In the genomic region with DNA sequence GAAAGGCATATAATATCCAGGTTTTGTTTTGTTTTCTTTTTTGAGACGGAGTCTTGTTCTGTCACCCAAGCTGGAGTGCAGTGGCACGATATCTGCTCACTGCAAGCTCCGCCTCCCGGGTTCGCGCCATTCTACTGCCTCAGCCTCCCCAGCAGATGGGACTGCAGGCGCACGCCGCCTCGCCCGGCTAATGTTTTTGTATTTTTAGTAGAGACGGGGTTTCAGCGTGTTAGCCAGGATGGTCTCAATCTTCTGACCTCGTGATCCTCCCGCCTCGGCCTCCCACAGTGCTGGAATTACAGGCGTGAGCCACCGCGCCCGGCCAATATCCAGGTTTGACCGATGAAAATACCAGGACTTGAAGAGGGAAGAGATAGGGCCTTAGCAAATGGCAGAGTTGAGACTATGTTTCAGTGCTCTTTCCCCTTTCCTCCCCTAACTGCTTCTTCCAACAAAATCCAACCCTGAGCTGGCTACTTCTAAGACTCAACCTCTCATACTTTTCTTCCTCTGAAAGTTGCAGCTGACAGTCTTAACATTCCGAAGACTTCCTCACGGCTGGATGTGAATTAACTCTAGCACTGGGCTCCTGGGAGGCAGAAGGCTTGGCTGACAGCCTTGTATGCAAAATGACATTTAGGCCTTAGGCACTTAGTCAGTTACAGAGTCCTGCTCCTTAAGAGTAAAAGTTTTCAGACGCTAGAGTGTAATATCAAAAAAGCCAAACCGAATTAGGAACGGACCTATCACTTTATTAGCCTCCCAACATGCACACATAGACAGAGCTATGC, we compare ENCODE assay signal across 18 cellular contexts. TPM values are rescaled to one million over a fixed set of nuclear protein-coding genes. Genes with fewer than 3 reads are reported as not detected.
DNase-seq lines count a peak whose midpoint lies in the region; ATAC-seq and TF ChIP-seq lines count a peak whose summit lies in the region.
"Had no signal": no experiment of that assay in that cellular context is flagged by ENCODE, and none has a peak within 500 bp of the region (broad histone marks: within the 10 kb centered on the region; RNA-seq: fewer than 3 reads in every experiment).

No MANE protein-coding gene starts in this region.

- CTCF ChIA-PET in PC-9 (lab: Charles Lee), result no interaction called here

- no peak overlapping the region for H2AK5ac ChIP-seq in mesenchymal stem cell (ENCODE audit: low read length, severe bottlenecking)

- no peak overlapping the region for H3K14ac ChIP-seq in mesenchymal stem cell (ENCODE audit: low read length in 2 of 2)

- no peaks in the 10 kb centered on the region for H3K79me2 ChIP-seq in PC-9 (ENCODE audit: low read depth)

- peak overlapping the region; percentile 43 for H3K9ac ChIP-seq in mesenchymal stem cell (ENCODE audit: low read length)

- 88% methylated on average over 26 of the region's 26 CpGs for WGBS in ectodermal cell, 2 experiments
- WGBS in mesenchymal stem cell, result 91% methylated on average over 24 of the region's 26 CpGs

- H3K9me3 ChIP-seq in PC-9 (ENCODE audit: insufficient read depth, low read depth) (no peaks in the 10 kb centered on the region), ectodermal cell (ENCODE audit: control insufficient read depth, low read length) (no peaks in the 10 kb centered on the region), mesenchymal stem cell (ENCODE audit: control insufficient read depth, low read length) (no peaks in the 10 kb centered on the region), thoracic aorta (no peaks in the 10 kb centered on the region)
- H3K9me3 ChIP-seq: mucosa of descending colon, upper lobe of left lung had no signal

- H2BK12ac ChIP-seq in mesenchymal stem cell (ENCODE audit: low read length in 2 of 2), result no peak overlapping the region

- no peaks in the 10 kb centered on the region for H4K20me1 ChIP-seq in PC-9 (ENCODE audit: insufficient read depth)

- no peak for DNase-seq in PC-9
- no peak for DNase-seq in mesenchymal stem cell
- no peak for DNase-seq in thoracic aorta (ENCODE audit: low spot score)
- DNase-seq in stimulated activated CD4-positive, alpha-beta T cell treated with anti-CD3 and anti-CD28 coated beads, Interleukin-4, amount 100 ng/mL, for 4 hours, result no peak
- no peak for DNase-seq in NCI-H2171 (lab: John Stamatoyannopoulos, UW)
- no peak for DNase-seq in activated CD4-positive, alpha-beta T cell treated with anti-CD3 and anti-CD28 coated beads, Interleukin-2, amount 50 U/mL, for 1 hour
- DNase-seq: activated CD4-positive, alpha-beta T cell treated with anti-CD3 and anti-CD28 coated beads for 48 hours; amniotic stem cell; CD4-positive, alpha-beta memory T cell; foreskin melanocyte; mucosa of descending colon; NCI-H187 treated with DMSO at 0.1 percent for 48 hours; NCI-H524 treated with DMSO at 0.1 percent for 48 hours; posterior cingulate gyrus; RPMI8226; stimulated activated CD4-positive, alpha-beta T cell treated with anti-CD3 and anti-CD28 coated beads, Interleukin-1b, Interleukin-23, amount 100 ng/mL, for 48 hours had no signal

- H2AFZ ChIP-seq in PC-9, result no peak overlapping the region
- no peak overlapping the region for H2AFZ ChIP-seq in mesenchymal stem cell (ENCODE audit: low read depth, low read length)

- H3K36me3 ChIP-seq in PC-9 (ENCODE audit: low read depth) (no peaks in the 10 kb centered on the region), ectodermal cell (ENCODE audit: control insufficient read depth, insufficient read depth, low read length) (no peaks in the 10 kb centered on the region), mesenchymal stem cell (ENCODE audit: control insufficient read depth in 1 of 2, insufficient read depth in 2 of 2, low read depth in 1 of 2, low read length in 2 of 2) (no peaks in the 10 kb centered on the region), thoracic aorta (no peaks in the 10 kb centered on the region)
- H3K36me3 ChIP-seq: upper lobe of left lung had no signal

- H3K27me3 ChIP-seq in PC-9 (ENCODE audit: insufficient read depth, low read depth), result no peaks in the 10 kb centered on the region
- H3K27me3 ChIP-seq in ectodermal cell (ENCODE audit: control insufficient read depth, insufficient read depth, low read length, poor library complexity, severe bottlenecking), result no peaks in the 10 kb centered on the region
- no peaks in the 10 kb centered on the region for H3K27me3 ChIP-seq in mesenchymal stem cell (ENCODE audit: control insufficient read depth in 1 of 2, insufficient read depth in 1 of 2, low read length in 2 of 2)
- no peaks in the 10 kb centered on the region for H3K27me3 ChIP-seq in thoracic aorta (replicated peaks; ENCODE audit: insufficient read depth)
- H3K27me3 ChIP-seq: upper lobe of left lung had no signal

- peaks cover 11% of the 10 kb centered on the region; the same call in 1 of the 2 replicates for H3F3A ChIP-seq in PC-9 (ENCODE audit: insufficient read depth, low read depth)

- H3K4me1 ChIP-seq in PC-9 (replicated peaks; ENCODE audit: insufficient read depth) (peaks cover 25% of the 10 kb centered on the region), ectodermal cell (ENCODE audit: control insufficient read depth, insufficient read depth, low read length) (peaks cover 6% of the 10 kb centered on the region), mesenchymal stem cell (ENCODE audit: control insufficient read depth, insufficient read depth, low read depth, low read length) (peaks cover 1% of the 10 kb centered on the region), thoracic aorta (ENCODE audit: control insufficient read depth in 1 of 2, low read depth in 2 of 2) (peaks cover 15 to 26% of the 10 kb centered on the region in 2 donors)

- intact Hi-C loops in PC-9 (cut with micrococcal nuclease; ENCODE audit: unreplicated experiment), result no loop called here

- POLR2A ChIA-PET in PC-9 (lab: Charles Lee; ENCODE audit: unreplicated experiment), result interaction anchor here (0.6 kb wide), 1 partner anchor 23 kb away, joined by 3 read pairs; no protein-coding TSS in a partner anchor

- no peak for ATAC-seq in thoracic aorta (ENCODE audit: insufficient number of reproducible peaks, low FRiP score, low read depth)

- no peak overlapping the region for H3K23ac ChIP-seq in mesenchymal stem cell (ENCODE audit: low read length in 2 of 2)

- no peak overlapping the region for H2BK15ac ChIP-seq in mesenchymal stem cell (ENCODE audit: low read depth, poor library complexity, severe bottlenecking)

- H3K79me1 ChIP-seq in mesenchymal stem cell (replicated peaks; ENCODE audit: low read length, poor library complexity, severe bottlenecking), result no peaks in the 10 kb centered on the region

- H3K4me3 ChIP-seq in PC-9, result no peak overlapping the region
- H3K4me3 ChIP-seq in ectodermal cell (ENCODE audit: insufficient read depth, low read depth, low read length), result no peak overlapping the region
- H3K4me3 ChIP-seq in mesenchymal stem cell (ENCODE audit: insufficient read depth in 1 of 2, low read depth in 1 of 2, low read length in 2 of 2), result peak overlapping the region in 1 of 2 experiments; percentile 1
- no peak overlapping the region for H3K4me3 ChIP-seq in thoracic aorta
- H3K4me3 ChIP-seq: mucosa of descending colon, upper lobe of left lung had no signal

- no peak overlapping the region for H4K8ac ChIP-seq in mesenchymal stem cell (ENCODE audit: low read length)

- H3K18ac ChIP-seq in mesenchymal stem cell (ENCODE audit: low read depth in 1 of 2, low read length in 2 of 2), result no peak overlapping the region

- no peak overlapping the region for H2BK120ac ChIP-seq in mesenchymal stem cell (ENCODE audit: low read depth, low read length)

- H3K4me2 ChIP-seq in PC-9 (no peak overlapping the region), mesenchymal stem cell (ENCODE audit: low read length, poor library complexity, severe bottlenecking) (no peak overlapping the region)

- H2BK5ac ChIP-seq in mesenchymal stem cell (ENCODE audit: low read depth, low read length, poor library complexity, severe bottlenecking), result no peak overlapping the region

- BruUV-seq in PC-9 (replicated peaks; lab: Mats Ljungman, UMichigan), result no TSS peak

- H3K27ac ChIP-seq in PC-9 (peak overlapping the region; percentile 49; the same call in 1 of the 2 replicates), ectodermal cell (ENCODE audit: insufficient read depth, low read depth, low read length, poor library complexity, severe bottlenecking) (peak overlapping the region; percentile 38), mesenchymal stem cell (ENCODE audit: low read length, poor library complexity, severe bottlenecking) (no peak overlapping the region), thoracic aorta (peak overlapping the region; percentile 42 to 61)
- H3K27ac ChIP-seq: upper lobe of left lung had no signal

- no peaks in the 10 kb centered on the region for H3K9me2 ChIP-seq in PC-9 (ENCODE audit: insufficient read depth)

- TF ChIP-seq CTCF in PC-9 (conservative IDR thresholded peaks at IDR 0.05) (no peak), thoracic aorta (IDR thresholded peaks at IDR 0.05) (no peak)

- H4K91ac ChIP-seq in mesenchymal stem cell (ENCODE audit: low read length), result no peak overlapping the region

- no peak overlapping the region for H3K4ac ChIP-seq in mesenchymal stem cell (ENCODE audit: low read depth in 1 of 2, low read length in 2 of 2)

RNA-seq across cellular contexts. Expression of gene ANXA2, which starts 15.2 kb away (rescaled TPM):
- total RNA-seq in PC-9 (2021), result 1,720 and 1,743 TPM in 2 replicates
- polyA plus RNA-seq in ectodermal cell (2013, experiment 1 of 4), result 200 TPM
- polyA plus RNA-seq in ectodermal cell (2013, experiment 2 of 4), result 165 TPM
- polyA plus RNA-seq in ectodermal cell (2013, experiment 3 of 4), result 152 TPM
- polyA plus RNA-seq in ectodermal cell (2013, experiment 4 of 4), result 175 TPM
- 2,051 TPM for polyA plus RNA-seq in mesenchymal stem cell (2013, experiment 1 of 2)
- polyA plus RNA-seq in mesenchymal stem cell (2013, experiment 2 of 2), result 2,053 TPM
- total RNA-seq in thoracic aorta, result 100 to 1,000 TPM; 752 to 812 TPM
